Comparison of ENCODE assay signal across 33 cellular contexts in the genomic region with DNA sequence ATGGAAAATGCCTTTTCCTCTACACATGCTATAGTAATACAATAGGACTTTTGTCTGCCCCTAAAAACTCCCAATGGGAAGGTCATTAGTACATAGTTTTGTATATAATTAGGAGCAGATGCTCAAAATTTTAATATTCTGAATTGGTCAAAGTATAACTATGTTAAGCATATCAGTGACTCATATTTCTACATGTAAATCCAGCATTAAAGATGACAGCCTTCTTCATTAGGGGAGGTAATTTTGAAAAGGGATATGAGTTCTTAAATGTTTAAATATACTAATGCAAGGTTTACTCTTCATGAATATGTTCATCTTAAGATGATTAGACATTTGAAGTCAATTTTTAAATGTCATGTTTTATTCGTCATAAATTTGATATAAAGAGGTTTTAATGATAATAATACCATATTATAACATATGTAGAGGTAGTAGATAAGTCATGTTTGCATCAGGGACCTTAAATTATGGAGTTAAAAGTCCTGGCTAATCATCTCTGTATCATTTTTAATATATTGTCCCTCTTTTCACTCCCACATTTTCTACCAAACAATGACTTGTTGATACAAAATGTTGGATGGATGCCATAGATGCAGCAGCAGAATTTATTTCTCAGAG.
"Had no signal": no experiment of that assay in that cellular context is flagged by ENCODE, and none has a peak within 500 bp of the region (broad histone marks: within the 10 kb centered on the region; RNA-seq: fewer than 3 reads in every experiment).

No MANE protein-coding gene starts in this region.

- H3K9me3 ChIP-seq: neutrophil, ovary, psoas muscle, right lobe of liver, sigmoid colon, testis, tibial artery, transverse colon, upper lobe of right lung, uterus had no signal

- H3K36me3 ChIP-seq: neutrophil, ovary, right lobe of liver, sigmoid colon, spleen, suprapubic skin, tibial artery, transverse colon, upper lobe of right lung, uterus had no signal

- H3K4me2 ChIP-seq: smooth muscle cell had no signal

- H3K27ac Mint-ChIP-seq: naive thymus-derived CD4-positive, alpha-beta T cell; natural killer cell; nephron progenitor cell; progenitor cell of endocrine pancreas; stimulated activated memory B cell treated with anti-CD40 and anti-IgM and Interleukin-4, amounts not matched to agents 10 μg/mL and 1 μg/mL and 100 μg/mL, for 72 hours; stimulated activated naive CD8-positive, alpha-beta T cell treated with anti-CD3 and anti-CD28 coated beads, Interleukin-15, amount 100 ng/mL, for 72 hours; type B pancreatic cell had no signal

- H3K27me3 ChIP-seq: neutrophil, ovary, right lobe of liver, sigmoid colon, spleen, suprapubic skin, testis, tibial artery, transverse colon, upper lobe of right lung, uterus had no signal

- H3K36me3 Mint-ChIP-seq: natural killer cell; stimulated activated memory B cell treated with anti-CD40 and anti-IgM and Interleukin-4, amounts not matched to agents 10 μg/mL and 1 μg/mL and 100 μg/mL, for 72 hours; type B pancreatic cell had no signal

- H2AFZ ChIP-seq: parathyroid adenoma had no signal

- H3K4me1 Mint-ChIP-seq: naive thymus-derived CD4-positive, alpha-beta T cell; natural killer cell; nephron progenitor cell; neural crest cell; stimulated activated memory B cell treated with anti-CD40 and anti-IgM and Interleukin-4, amounts not matched to agents 10 μg/mL and 1 μg/mL and 100 μg/mL, for 72 hours; stimulated activated naive CD8-positive, alpha-beta T cell treated with anti-CD3 and anti-CD28 coated beads, Interleukin-15, amount 100 ng/mL, for 72 hours had no signal

- H3K27ac ChIP-seq: neutrophil, ovary, parathyroid adenoma, psoas muscle, right lobe of liver, sigmoid colon, spleen, suprapubic skin, testis, tibial artery, transverse colon, upper lobe of right lung, uterus had no signal

- H3K79me2 ChIP-seq: parathyroid adenoma had no signal

- H3K27me3 Mint-ChIP-seq: naive thymus-derived CD4-positive, alpha-beta T cell; progenitor cell of endocrine pancreas; stimulated activated memory B cell treated with anti-CD40 and anti-IgM and Interleukin-4, amounts not matched to agents 10 μg/mL and 1 μg/mL and 100 μg/mL, for 72 hours; stimulated activated naive CD8-positive, alpha-beta T cell treated with anti-CD3 and anti-CD28 coated beads, Interleukin-15, amount 100 ng/mL, for 72 hours; type B pancreatic cell had no signal

- H3K4me3 Mint-ChIP-seq: naive thymus-derived CD4-positive, alpha-beta T cell; natural killer cell; nephron progenitor cell; neural crest cell; stimulated activated memory B cell treated with anti-CD40 and anti-IgM and Interleukin-4, amounts not matched to agents 10 μg/mL and 1 μg/mL and 100 μg/mL, for 72 hours; stimulated activated naive CD8-positive, alpha-beta T cell treated with anti-CD3 and anti-CD28 coated beads, Interleukin-15, amount 100 ng/mL, for 72 hours; type B pancreatic cell had no signal

- H3K9ac ChIP-seq: parathyroid adenoma had no signal

- H3K4me3 ChIP-seq: ovary, psoas muscle, right lobe of liver, sigmoid colon, smooth muscle cell, spleen, suprapubic skin, testis, tibial artery, transverse colon, upper lobe of right lung, uterus had no signal

- H3K4me1 ChIP-seq: parathyroid adenoma, psoas muscle, right lobe of liver, sigmoid colon, spleen, suprapubic skin, testis, tibial artery, transverse colon, upper lobe of right lung, uterus had no signal

- H3K9me3 Mint-ChIP-seq: nephron progenitor cell, type B pancreatic cell had no signal

- DNase-seq: naive thymus-derived CD4-positive, alpha-beta T cell; natural killer cell; nephron progenitor cell; nucleus accumbens; ovary; posterior cingulate gyrus; psoas muscle; right cardiac atrium; right lobe of liver; sigmoid colon; spleen; stimulated activated CD4-positive, alpha-beta T cell treated with anti-CD3 and anti-CD28 coated beads, Interleukin-12 subunit alpha, Interleukin-12 subunit beta, amount 100 ng/mL, for 4 hours; stimulated activated CD4-positive, alpha-beta T cell treated with anti-CD3 and anti-CD28 coated beads, Interleukin-1b, Interleukin-23, amount 100 ng/mL, for 48 hours; stimulated activated CD4-positive, alpha-beta T cell treated with anti-CD3 and anti-CD28 coated beads, Interleukin-4, amount 100 ng/mL, for 1 hour; stimulated activated CD4-positive, alpha-beta T cell treated with anti-CD3 and anti-CD28 coated beads, Interleukin-4, amount 100 ng/mL, for 4 hours; stimulated activated CD8-positive, alpha-beta memory T cell treated with anti-CD3 and anti-CD28 coated beads, Interleukin-4, amount 100 ng/mL, for 48 hours; stimulated activated naive CD4-positive, alpha-beta T cell; stimulated activated naive CD8-positive, alpha-beta T cell treated with anti-CD3 and anti-CD28 coated beads, Interleukin-15, amount 100 ng/mL, for 72 hours; stimulated activated naive CD8-positive, alpha-beta T cell treated with anti-CD3 and anti-CD28 coated beads, Interleukin-15, Interleukin-2, amounts not matched to agents 100 U/mL and 50 U/mL, for 24 hours; substantia nigra; testis; tibial artery; transverse colon; upper lobe of right lung; uterus had no signal
